9 cellular contexts compared by ENCODE assay signal in the genomic region with DNA sequence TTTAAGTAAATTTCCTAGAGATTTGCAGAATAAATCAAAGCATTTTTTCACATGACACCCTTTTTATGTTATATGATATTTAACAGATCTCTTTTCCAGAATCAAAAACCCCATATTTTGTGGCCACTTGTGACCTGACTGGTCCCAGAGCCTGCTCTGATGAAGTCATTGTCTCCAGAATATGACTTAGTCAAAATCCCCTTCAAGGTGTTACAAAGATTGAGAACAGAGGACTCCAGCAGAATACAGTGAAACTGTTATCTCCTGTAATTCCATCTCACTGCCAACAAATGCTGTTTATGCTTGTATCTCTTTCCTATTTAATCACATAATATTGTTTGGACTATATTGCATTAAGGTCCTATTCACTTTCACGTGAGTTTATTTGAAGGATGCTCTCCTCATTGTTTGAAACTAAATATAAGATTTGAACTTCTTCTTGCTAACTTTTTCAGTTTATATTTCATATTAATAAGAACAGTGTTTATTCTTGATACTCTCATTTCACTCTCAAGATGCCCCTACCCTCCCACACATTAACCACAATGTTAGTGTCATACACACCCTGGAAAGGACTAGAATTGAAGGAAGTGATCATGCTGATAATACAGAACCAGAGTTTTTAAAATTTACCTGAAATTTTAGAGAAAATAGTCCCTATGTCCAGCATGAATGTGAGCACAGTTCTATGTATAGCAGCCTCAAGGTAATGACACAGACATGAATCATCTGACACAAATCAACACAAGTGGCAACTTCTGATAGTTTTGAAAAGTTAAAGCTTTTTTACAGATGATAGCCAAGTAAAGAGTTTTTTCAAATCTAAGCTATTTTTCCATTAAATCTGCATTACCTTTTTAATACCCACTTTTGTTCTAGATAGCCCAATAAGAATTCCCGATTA. TPM values are rescaled to one million over a fixed set of nuclear protein-coding genes. Genes with fewer than 3 reads are reported as not detected.
DNase-seq lines count a peak whose midpoint lies in the region; ATAC-seq and TF ChIP-seq lines count a peak whose summit lies in the region.
"Had no signal": no experiment of that assay in that cellular context is flagged by ENCODE, and none has a peak within 500 bp of the region (broad histone marks: within the 10 kb centered on the region; RNA-seq: fewer than 3 reads in every experiment).

No MANE protein-coding gene starts in this region.

- DNase-seq in HCEC 1CT (peak; percentile 52), HPDE6-E6E7 (ENCODE audit: extremely low spot score) (peak; percentile 36), natural killer cell (no peak), spleen (no peak), SIG-M5 treated with dmso at 0.1 percent for 504 hours (lab: John Stamatoyannopoulos, UW; ENCODE audit: unreplicated experiment) (no peak), cerebellum (ENCODE audit: low spot score) (no peak)
- DNase-seq: activated CD4-positive, alpha-beta T cell treated with anti-CD3 and anti-CD28 coated beads for 1 hour had no signal

- TF ChIP-seq CTCF in natural killer cell (IDR thresholded peaks at IDR 0.05) (no peak), spleen (IDR thresholded peaks at IDR 0.05 in 8 of 11, conservative IDR thresholded peaks at IDR 0.05 in 3 of 11) (no peak)

- H3K4me3 Mint-ChIP-seq in natural killer cell: peak overlapping the region; percentile 73

- peak overlapping the region; percentile 66 to 71 for H3K27ac Mint-ChIP-seq in natural killer cell

- H3K36me3 ChIP-seq in spleen: no peaks in the 10 kb centered on the region

- no peaks in the 10 kb centered on the region for H3K9me3 Mint-ChIP-seq in natural killer cell

- H3K4me3 ChIP-seq in spleen: no peak overlapping the region

- no peaks in the 10 kb centered on the region for H3K9me3 ChIP-seq in spleen

- H3K27me3 Mint-ChIP-seq in natural killer cell (ENCODE audit: low read depth in 2 of 2): no peaks in the 10 kb centered on the region

- peaks cover 52 to 68% of the 10 kb centered on the region in 2 donors for H3K4me1 Mint-ChIP-seq in natural killer cell

- no peaks in the 10 kb centered on the region for H3K27me3 ChIP-seq in spleen (replicated peaks in 1 of 7)

- intact Hi-C loops in natural killer cell (cut with micrococcal nuclease) (loop anchor here (2.0 to 10.0 kb wide), 3 partner anchors 63 to 523 kb away; partner anchors contain the start of gene CDC73), spleen (cut with DNase I; ENCODE audit: low total_unique reads) (no loop called here)

- H3K4me1 ChIP-seq in spleen: peaks cover 0 to 17% (median 5%) of the 10 kb centered on the region in 6 donors

- ATAC-seq in GM18868 (IDR thresholded peaks at IDR 0.05; ENCODE audit: unreplicated experiment) (peak; percentile 76), natural killer cell (peak; percentile 68 to 75 (median 72))

- H3K36me3 Mint-ChIP-seq in natural killer cell: no peaks in the 10 kb centered on the region

- no peak for TF ChIP-seq POLR2A in spleen (IDR thresholded peaks at IDR 0.05)

- no peak overlapping the region for H3K27ac ChIP-seq in spleen

- whole genome bisulfite sequencing in spleen, 5 donors: 86 to 93% (median 86%) methylated on average over 2 of the region's 2 CpGs

RNA-seq across cellular contexts. Expression of gene RGS1, which starts 25.8 kb away (rescaled TPM):
- 100 to 1,000 TPM; 306 to 365 (median 343) TPM for total RNA-seq in natural killer cell
- total RNA-seq in spleen: 100 to 1,000 TPM in 2 of 7 donors, 10 to 100 TPM in 5; 27.0 to 261 (median 83.3) TPM
- polyA plus RNA-seq in spleen: 10 to 100 TPM; 15.9 to 73.2 (median 24.0) TPM
- 14.8 TPM for total RNA-seq in cerebellum
- total RNA-seq: chondrocyte had no signal

RNA-seq across cellular contexts. Expression of gene RGS13, which starts 34.5 kb away (rescaled TPM):
- total RNA-seq in natural killer cell (1 to 10 TPM in 1 of 3 donors, under 1 TPM in 2; 0.45 to 1.3 (median 0.77) TPM), spleen (1 to 10 TPM in 2 of 7 donors, under 1 TPM in 4, not detected in 1; 0.09 to 1.7 (median 0.40) TPM), cerebellum (not detected)
- polyA plus RNA-seq in spleen: 10 to 100 TPM in 1 of 3 donors, 1 to 10 TPM in 1, under 1 TPM in 1; 0.32 to 13.3 (median 1.3) TPM
- total RNA-seq: chondrocyte had no signal

Comparison
In these comparisons a context has a peak if more than half of its experiments do, and no peak if none do; other contexts are left out.
1. DNase-seq: peak in HCEC 1CT (single experiment) and HPDE6-E6E7 (single experiment); none in natural killer cell (single experiment), spleen (single experiment), SIG-M5 treated with dmso at 0.1 percent for 504 hours (single experiment) and cerebellum (single experiment).